ENCODE assay signal across 9 cellular contexts in genomic region chr7:2247141-2247985, GRCh38. TPM values are rescaled to one million over a fixed set of nuclear protein-coding genes. Genes with fewer than 3 reads are reported as not detected.
DNase-seq lines count a peak whose midpoint lies in the region; ATAC-seq, FAIRE-seq and TF ChIP-seq lines count a peak whose summit lies in the region.
"Had no signal": no experiment of that assay in that cellular context is flagged by ENCODE, and none has a peak within 500 bp of the region (broad histone marks: within the 10 kb centered on the region; RNA-seq: fewer than 3 reads in every experiment).

No MANE protein-coding gene starts in this region.

- ATAC-seq in GM19023 (IDR thresholded peaks at IDR 0.05; ENCODE audit: unreplicated experiment), result no peak

- no peak for FAIRE-seq in H54 (lab: Jason Lieb, UNC)

- no peaks in the 10 kb centered on the region for H3K27me3 Mint-ChIP-seq in type B pancreatic cell
- H3K27me3 Mint-ChIP-seq: activated naive CD8-positive, alpha-beta T cell had no signal

- H3K9me3 Mint-ChIP-seq in type B pancreatic cell, result no peaks in the 10 kb centered on the region

- no peak overlapping the region for H3K27ac ChIP-seq in iPS-18a (ENCODE audit: low read length)

- H3K9ac ChIP-seq in iPS-18a (ENCODE audit: low read length), result peak overlapping the region; percentile 36

- H3K27ac Mint-ChIP-seq in type B pancreatic cell, result no peak overlapping the region
- H3K27ac Mint-ChIP-seq: activated naive CD8-positive, alpha-beta T cell had no signal

- TF ChIP-seq CTCF in AG04449 (IDR thresholded peaks at IDR 0.05; ENCODE audit: insufficient read depth, low read length, missing control alignments), result peak; percentile 72
- peak; percentile 72 for TF ChIP-seq CTCF in GM13977 (IDR thresholded peaks at IDR 0.05; ENCODE audit: extremely low read depth, insufficient read depth, missing control alignments)
- peak; percentile 80 for TF ChIP-seq CTCF in type B pancreatic cell (conservative IDR thresholded peaks at IDR 0.05)

- DNase-seq in AG04449 (ENCODE audit: low read depth, low spot score), result no peak
- peak; percentile 76 for DNase-seq in GM13977 (ENCODE audit: low spot score)
- peak; percentile 56 to 58 for DNase-seq in activated T-cell treated with anti-CD3 and anti-CD28 coated beads, Interleukin-2, amount 50 U/mL, for 48 hours
- DNase-seq in type B pancreatic cell (ENCODE audit: extremely low spot score, unreplicated experiment), result no peak
- no peak for DNase-seq in HK-2 (ENCODE audit: unreplicated experiment)
- no peak for DNase-seq in H54 (ENCODE audit: insufficient read length, low spot score)

- H3K4me3 ChIP-seq in AG04449 (ENCODE audit: low read depth, low read length) (no peak overlapping the region), iPS-18a (ENCODE audit: low read length) (no peak overlapping the region)

- CTCF ChIA-PET in AG04449 (lab: Yijun Ruan, JAX), result interaction anchor here (0.5 to 3.1 kb wide), 3 partner anchors 9 to 101 kb away, joined by 3 to 33 read pairs (median 15); no protein-coding TSS in a partner anchor

- POLR2A ChIA-PET in AG04449 (lab: Yijun Ruan, JAX), result no interaction called here

- H3K9me3 ChIP-seq in iPS-18a (ENCODE audit: control insufficient read depth, low read depth, low read length), result no peaks in the 10 kb centered on the region

- peaks cover 11% of the 10 kb centered on the region for H3K4me1 ChIP-seq in iPS-18a (ENCODE audit: control insufficient read depth, low read depth, low read length)

- no peaks in the 10 kb centered on the region for H3K27me3 ChIP-seq in iPS-18a (ENCODE audit: control insufficient read depth, insufficient read depth, low read length)

- H3K4me3 Mint-ChIP-seq in type B pancreatic cell, result no peak overlapping the region
- H3K4me3 Mint-ChIP-seq: activated naive CD8-positive, alpha-beta T cell had no signal

- in situ Hi-C loops in GM13977 (cut with MboI; ENCODE audit: low pct_unique_long_range_greater_than_20kb, low sequenced_read_pairs, unreplicated experiment), result no loop called here

- TF ChIP-seq POLR2A in H54 (IDR thresholded peaks at IDR 0.05; ENCODE audit: low read depth, low read length), result no peak

- H3K36me3 Mint-ChIP-seq in type B pancreatic cell, result peaks cover 3% of the 10 kb centered on the region
- H3K36me3 Mint-ChIP-seq: activated naive CD8-positive, alpha-beta T cell had no signal

- H3K4me1 Mint-ChIP-seq in type B pancreatic cell (ENCODE audit: unreplicated experiment), result peaks cover 10% of the 10 kb centered on the region

- peaks cover 10% of the 10 kb centered on the region for H3K36me3 ChIP-seq in iPS-18a (ENCODE audit: control insufficient read depth, low read depth, low read length)

RNA-seq across cellular contexts. Expression of gene NUDT1, which starts 5.3 kb away (rescaled TPM):
- total RNA-seq in type B pancreatic cell (ENCODE audit: low replicate concordance), result 25.1 and 32.2 TPM in 2 replicates

RNA-seq across cellular contexts. Expression of gene MRM2, which starts 5.4 kb away (rescaled TPM):
- total RNA-seq in type B pancreatic cell (ENCODE audit: low replicate concordance), result 29.3 and 35.3 TPM in 2 replicates

RNA-seq across cellular contexts. Expression of gene MAD1L1, which starts 14.6 kb away (rescaled TPM):
- 32.0 and 40.7 TPM in 2 replicates for total RNA-seq in type B pancreatic cell (ENCODE audit: low replicate concordance)

Comparison
In these comparisons a context has a peak if more than half of its experiments do, and no peak if none do; other contexts are left out.
1. DNase-seq: peak in GM13977 (single experiment) and activated T-cell treated with anti-CD3 and anti-CD28 coated beads, Interleukin-2, amount 50 U/mL, for 48 hours (2 of 2); none in AG04449 (single experiment), type B pancreatic cell (single experiment), HK-2 (single experiment) and H54 (single experiment).
2. Peak in every context shown above with its lines, with median percentiles within 50 percentile points of each other: CTCF ChIP-seq.